In the genomic region with DNA sequence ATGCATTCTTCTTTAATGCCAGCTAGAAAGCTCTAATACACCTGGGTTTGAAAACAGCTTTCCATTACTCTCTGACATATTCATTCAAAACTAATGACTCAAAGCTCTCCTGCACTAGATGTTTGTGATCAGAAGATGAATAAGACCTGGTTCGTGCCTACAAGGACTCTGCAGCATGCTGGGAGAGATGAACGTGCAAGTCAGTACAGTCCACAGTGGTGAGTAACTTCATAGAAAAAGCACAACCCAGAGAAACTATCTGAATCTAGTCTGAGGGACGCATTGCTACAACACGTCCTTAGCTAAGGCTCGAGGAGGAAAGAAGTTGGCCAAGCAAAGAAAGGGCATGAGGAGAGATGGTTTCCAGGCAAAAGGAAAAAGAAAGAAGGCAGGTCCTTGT, we compare ENCODE assay signal across 11 cellular contexts.
A peak's percentile ranks its signal among the peaks of the same experiment; 100 is the strongest.
DNase-seq lines count a peak whose midpoint lies in the region; ATAC-seq and TF ChIP-seq lines count a peak whose summit lies in the region.
"Had no signal": no experiment of that assay in that cellular context is flagged by ENCODE, and none has a peak within 500 bp of the region (broad histone marks: within the 10 kb centered on the region; RNA-seq: fewer than 3 reads in every experiment).

No MANE protein-coding gene starts in this region.

- no peaks in the 10 kb centered on the region for H3K36me3 ChIP-seq in hepatocyte (replicated peaks; ENCODE audit: insufficient read depth, low read depth)

- H4K20me1 ChIP-seq in hepatocyte (ENCODE audit: insufficient read depth, poor library complexity, severe bottlenecking) = no peaks in the 10 kb centered on the region

- no peak overlapping the region for H3K4me2 ChIP-seq in hepatocyte

- TF ChIP-seq CTCF in foreskin keratinocyte (conservative IDR thresholded peaks at IDR 0.05) = no peak
- no peak for TF ChIP-seq CTCF in hepatocyte (IDR thresholded peaks at IDR 0.05; ENCODE audit: poor library complexity)

- H3K27ac ChIP-seq in foreskin keratinocyte = no peak overlapping the region
- H3K27ac ChIP-seq in hepatocyte = no peak overlapping the region
- H3K27ac ChIP-seq: skin epidermis, VCaP had no signal

- H3K4me3 ChIP-seq in hepatocyte = no peak overlapping the region
- H3K4me3 ChIP-seq: skin epidermis had no signal

- no peaks in the 10 kb centered on the region for H3K79me2 ChIP-seq in hepatocyte

- ATAC-seq in foreskin keratinocyte = peak; percentile 98

- DNase-seq in A172 (ENCODE audit: low spot score) (peak; percentile 13), HCEC 1CT (peak; percentile 91), amniotic epithelial cell (ENCODE audit: low read depth) (peak; percentile 83), foreskin keratinocyte (peak; percentile 93 to 98), NCI-H2227 (lab: John Stamatoyannopoulos, UW; ENCODE audit: unreplicated experiment) (no peak), NOMO-1 (lab: John Stamatoyannopoulos, UW; ENCODE audit: unreplicated experiment in 2 of 2) (no peak), hepatocyte (ENCODE audit: low spot score) (no peak), globus pallidus (ENCODE audit: low spot score) (no peak)
- DNase-seq: MM.1S had no signal

- no peak overlapping the region for H2AFZ ChIP-seq in hepatocyte

- H3K4me1 ChIP-seq in foreskin keratinocyte (peaks cover 22% of the 10 kb centered on the region), hepatocyte (ENCODE audit: insufficient read depth) (no peaks in the 10 kb centered on the region)

- no peaks in the 10 kb centered on the region for H3K27me3 ChIP-seq in foreskin keratinocyte
- no peaks in the 10 kb centered on the region for H3K27me3 ChIP-seq in hepatocyte

- no peaks in the 10 kb centered on the region for H3K9me3 ChIP-seq in hepatocyte (ENCODE audit: low read depth)

- 74% methylated on average over 5 of the region's 5 CpGs for WGBS in hepatocyte (ENCODE audit: low lambda C conversion rate, missing lambda C conversion rate)

- no peaks in the 10 kb centered on the region for H3K9me2 ChIP-seq in hepatocyte (replicated peaks; ENCODE audit: insufficient read depth)

Comparison
In these comparisons a context has a peak if more than half of its experiments do, and no peak if none do; other contexts are left out.
1. DNase-seq: peak in A172 (single experiment), HCEC 1CT (single experiment), amniotic epithelial cell (single experiment) and foreskin keratinocyte (2 of 2); none in NCI-H2227 (single experiment), NOMO-1 (0 of 2), hepatocyte (single experiment) and globus pallidus (single experiment).